ENCODE assay signal across 8 cellular contexts in genomic region chr11:96012086-96012824, GRCh38.
DNase-seq lines count a peak whose midpoint lies in the region; ATAC-seq and TF ChIP-seq lines count a peak whose summit lies in the region.

No MANE protein-coding gene starts in this region.

- intact Hi-C loops in ascending aorta (cut with DNase I), result loop anchor here (1.0 to 5.0 kb wide), 5 partner anchors 11 to 331 kb away; partner anchors contain the start of genes MAML2 and MTMR2

- H3K4me1 ChIP-seq in SK-N-SH (ENCODE audit: control insufficient read depth in 1 of 2, insufficient read depth in 2 of 2, low read depth in 1 of 2, low read length in 1 of 2), result peaks cover 12 to 14% of the 10 kb centered on the region in 2 experiments; a peak in 3 of 4 replicates
- H3K4me1 ChIP-seq in ascending aorta, result peaks cover 0 to 7% of the 10 kb centered on the region in 2 donors
- H3K4me1 ChIP-seq in skeletal muscle satellite cell (ENCODE audit: control insufficient read depth, insufficient read depth, low read length), result peaks cover 30% of the 10 kb centered on the region

- TF ChIP-seq CTCF in SK-N-SH (IDR thresholded peaks at IDR 0.05) (peak; percentile 76), ascending aorta (IDR thresholded peaks at IDR 0.05) (peak; percentile 38 to 70 (median 54))

- DNase-seq in Caki2 (ENCODE audit: low read depth) (peak; percentile 94), SK-N-SH (peak; percentile 59), ascending aorta (ENCODE audit: low spot score in 2 of 2) (peak in 1 of 2 donors; percentile 73), hippocampal formation (lab: John Stamatoyannopoulos, UW) (peak; percentile 64 to 96), NCI-H1930 (lab: John Stamatoyannopoulos, UW) (no peak)

- POLR2A ChIA-PET in SK-N-SH (lab: Yijun Ruan, JAX), result no interaction called here

- peak; percentile 67 for TF ChIP-seq RAD21 in SK-N-SH (IDR thresholded peaks at IDR 0.05; ENCODE audit: low read length)

- H3K27me3 ChIP-seq in SK-N-SH (ENCODE audit: insufficient read depth) (no peaks in the 10 kb centered on the region), ascending aorta (no peaks in the 10 kb centered on the region), skeletal muscle satellite cell (ENCODE audit: control insufficient read depth, insufficient read depth, low read length) (no peaks in the 10 kb centered on the region)

- no peak overlapping the region for H2AFZ ChIP-seq in SK-N-SH (ENCODE audit: low read depth)

- H3K9me2 ChIP-seq in SK-N-SH, result no peaks in the 10 kb centered on the region

- 0 out of 2 replicates have a peak overlapping the region, but pooled peaks have one; percentile 30 for H3K4me2 ChIP-seq in SK-N-SH
- peak overlapping the region; percentile 61 for H3K4me2 ChIP-seq in skeletal muscle satellite cell (ENCODE audit: low read length)

- in situ Hi-C loops in Caki2 (cut with HindIII; ENCODE audit: low pct_unique_long_range_greater_than_20kb, low sequenced_read_pairs), result no loop called here

- ATAC-seq in GM19452 (IDR thresholded peaks at IDR 0.05; ENCODE audit: unreplicated experiment) (peak; percentile 86), HG03520 (IDR thresholded peaks at IDR 0.05; ENCODE audit: unreplicated experiment) (peak; percentile 92)

- H3K9me3 ChIP-seq in SK-N-SH (no peaks in the 10 kb centered on the region), ascending aorta (no peaks in the 10 kb centered on the region), skeletal muscle satellite cell (replicated peaks; ENCODE audit: low read length) (no peaks in the 10 kb centered on the region)

- WGBS in SK-N-SH (ENCODE audit: low lambda C conversion rate), result 17% methylated on average over 8 of the region's 8 CpGs

- H3K9ac ChIP-seq in SK-N-SH (peak overlapping the region; percentile 17; the same call in 1 of the 2 replicates), skeletal muscle satellite cell (ENCODE audit: low read depth, low read length) (peak overlapping the region; percentile 36)

- H3K4me3 ChIP-seq in SK-N-SH (ENCODE audit: low read depth in 2 of 2, low read length in 1 of 2) (no peak overlapping the region; a peak in 1 of 4 replicates), ascending aorta (peak overlapping the region; percentile 22 to 55), skeletal muscle satellite cell (ENCODE audit: low read length) (no peak overlapping the region)

- peaks cover 8% of the 10 kb centered on the region for H3F3A ChIP-seq in SK-N-SH (replicated peaks; ENCODE audit: insufficient read depth)

- TF ChIP-seq EP300 in SK-N-SH (IDR thresholded peaks at IDR 0.05; ENCODE audit: borderline replicate concordance in 1 of 2, low read depth in 1 of 2, low read length in 1 of 2), result peak in 1 of 2 experiments; percentile 44; a peak in 2 of 4 replicates

- H4K20me1 ChIP-seq in SK-N-SH (ENCODE audit: insufficient read depth), result no peaks in the 10 kb centered on the region; the same call in 1 of the 2 replicates

- peaks cover 65% of the 10 kb centered on the region for H3K79me2 ChIP-seq in SK-N-SH (ENCODE audit: insufficient read depth)

- peaks cover 2 to 5% of the 10 kb centered on the region in 2 experiments for H3K36me3 ChIP-seq in SK-N-SH (replicated peaks in 1 of 2; ENCODE audit: control insufficient read depth in 1 of 2, insufficient read depth in 2 of 2, low read length in 1 of 2)
- no peaks in the 10 kb centered on the region for H3K36me3 ChIP-seq in ascending aorta
- H3K36me3 ChIP-seq in skeletal muscle satellite cell (ENCODE audit: insufficient read depth, low read length), result no peaks in the 10 kb centered on the region

- CTCF ChIA-PET in SK-N-SH (lab: Yijun Ruan, JAX), result interaction anchor here (0.7 to 2.5 kb wide), 6 partner anchors 11 to 382 kb away, joined by 3 to 27 read pairs (median 4); partner anchors contain the start of gene MAML2

- peak overlapping the region; percentile 71 to 86 for H3K27ac ChIP-seq in SK-N-SH (ENCODE audit: low read depth in 2 of 2, low read length in 1 of 2)
- peak overlapping the region; percentile 62 to 69 for H3K27ac ChIP-seq in ascending aorta

TF ChIP-seq in SK-N-SH, 30 proteins besides CTCF, POLR2A, EP300 and RAD21:
- TF ChIP-seq TAF1 (IDR thresholded peaks at IDR 0.05; ENCODE audit: borderline replicate concordance, low read depth, low read length) (no peak), FOSL2 (IDR thresholded peaks at IDR 0.05; ENCODE audit: borderline replicate concordance, low read depth) (no peak), SMC3 (IDR thresholded peaks at IDR 0.05; ENCODE audit: low read depth, low read length) (peak; percentile 49), CHD2 (IDR thresholded peaks at IDR 0.05; ENCODE audit: low read length, partially characterized antibody) (peak; percentile 17), REST (IDR thresholded peaks at IDR 0.05; ENCODE audit: low read depth, low read length) (0 out of 2 replicates have a peak, but pooled peaks have one; percentile 5), TCF12 (IDR thresholded peaks at IDR 0.05) (0 out of 2 replicates have a peak, but pooled peaks have one; percentile 39), JUND (IDR thresholded peaks at IDR 0.05) (no peak), GATA2 (CRISPR knock-in tag; IDR thresholded peaks at IDR 0.05) (no peak), RCOR1 (IDR thresholded peaks at IDR 0.05; ENCODE audit: low read length) (no peak), MXI1 (IDR thresholded peaks at IDR 0.05; ENCODE audit: low read depth, low read length) (peak; percentile 63; the same call in 1 of the 2 replicates), POLR2AphosphoS5 (IDR thresholded peaks at IDR 0.05; ENCODE audit: low read depth, low read length) (0 out of 2 replicates have a peak, but pooled peaks have one; percentile 24)
- TF ChIP-seq, protein P1, sequence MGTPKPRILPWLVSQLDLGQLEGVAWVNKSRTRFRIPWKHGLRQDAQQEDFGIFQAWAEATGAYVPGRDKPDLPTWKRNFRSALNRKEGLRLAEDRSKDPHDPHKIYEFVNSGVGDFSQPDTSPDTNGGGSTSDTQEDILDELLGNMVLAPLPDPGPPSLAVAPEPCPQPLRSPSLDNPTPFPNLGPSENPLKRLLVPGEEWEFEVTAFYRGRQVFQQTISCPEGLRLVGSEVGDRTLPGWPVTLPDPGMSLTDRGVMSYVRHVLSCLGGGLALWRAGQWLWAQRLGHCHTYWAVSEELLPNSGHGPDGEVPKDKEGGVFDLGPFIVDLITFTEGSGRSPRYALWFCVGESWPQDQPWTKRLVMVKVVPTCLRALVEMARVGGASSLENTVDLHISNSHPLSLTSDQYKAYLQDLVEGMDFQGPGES (IDR thresholded peaks at IDR 0.05; ENCODE audit: low read depth, low read length), result no peak
- TF ChIP-seq, protein P2, sequence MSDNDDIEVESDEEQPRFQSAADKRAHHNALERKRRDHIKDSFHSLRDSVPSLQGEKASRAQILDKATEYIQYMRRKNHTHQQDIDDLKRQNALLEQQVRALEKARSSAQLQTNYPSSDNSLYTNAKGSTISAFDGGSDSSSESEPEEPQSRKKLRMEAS (IDR thresholded peaks at IDR 0.05; ENCODE audit: low read depth), result peak; percentile 86
- TF ChIP-seq, protein P3, sequence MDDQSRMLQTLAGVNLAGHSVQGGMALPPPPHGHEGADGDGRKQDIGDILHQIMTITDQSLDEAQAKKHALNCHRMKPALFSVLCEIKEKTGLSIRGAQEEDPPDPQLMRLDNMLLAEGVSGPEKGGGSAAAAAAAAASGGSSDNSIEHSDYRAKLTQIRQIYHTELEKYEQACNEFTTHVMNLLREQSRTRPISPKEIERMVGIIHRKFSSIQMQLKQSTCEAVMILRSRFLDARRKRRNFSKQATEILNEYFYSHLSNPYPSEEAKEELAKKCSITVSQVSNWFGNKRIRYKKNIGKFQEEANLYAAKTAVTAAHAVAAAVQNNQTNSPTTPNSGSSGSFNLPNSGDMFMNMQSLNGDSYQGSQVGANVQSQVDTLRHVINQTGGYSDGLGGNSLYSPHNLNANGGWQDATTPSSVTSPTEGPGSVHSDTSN (IDR thresholded peaks at IDR 0.05), result peak; percentile 88

Comparison
In these comparisons a context has a peak if more than half of its experiments do, and no peak if none do; other contexts are left out.
1. DNase-seq: peak in Caki2 (single experiment), SK-N-SH (single experiment) and hippocampal formation (2 of 2); none in NCI-H1930 (0 of 2).
2. H3K4me3 ChIP-seq: peak in ascending aorta (2 of 2); none in SK-N-SH (0 of 2) and skeletal muscle satellite cell (single experiment).